8 cellular contexts compared by ENCODE assay signal in genomic region chr19:45405435-45406164, GRCh38. TPM values are rescaled to one million over a fixed set of nuclear protein-coding genes. Genes with fewer than 3 reads are reported as not detected.
A peak's percentile ranks its signal among the peaks of the same experiment; 100 is the strongest.
DNase-seq lines count a peak whose midpoint lies in the region; ATAC-seq and TF ChIP-seq lines count a peak whose summit lies in the region.

No MANE protein-coding gene starts in this region.

- H3K4me3 ChIP-seq in endodermal cell (ENCODE audit: low read length): peak overlapping the region; percentile 91

- H3K27ac Mint-ChIP-seq in endodermal cell: peak overlapping the region; percentile 99

- H3K36me3 Mint-ChIP-seq in endodermal cell (ENCODE audit: low read depth): peaks cover 14% of the 10 kb centered on the region

- no peaks in the 10 kb centered on the region for H3K9me3 Mint-ChIP-seq in endodermal cell

- peaks cover 6% of the 10 kb centered on the region for H3K27me3 Mint-ChIP-seq in endodermal cell (ENCODE audit: insufficient read depth)

- H3K9ac ChIP-seq in endodermal cell (ENCODE audit: extremely low read depth, low read length, poor library complexity, severe bottlenecking): peak overlapping the region; percentile 97

- peaks cover 20% of the 10 kb centered on the region for H3K4me1 Mint-ChIP-seq in endodermal cell

- DNase-seq in COLO668 (lab: John Stamatoyannopoulos, UW; ENCODE audit: unreplicated experiment) (peak; percentile 86), HS-27A (ENCODE audit: low read depth) (peak; percentile 97), NOMO-1 treated with dmso at 0.1 percent for 144 hours (lab: John Stamatoyannopoulos, UW; ENCODE audit: unreplicated experiment) (peak; percentile 77), endodermal cell (peak; percentile 97), midbrain (lab: John Stamatoyannopoulos, UW) (peak; percentile 89)
- DNase-seq in activated CD8-positive, alpha-beta memory T cell treated with anti-CD3 and anti-CD28 coated beads, Interleukin-2, amount 50 U/mL, for 1 hour (ENCODE audit: extremely low read depth): peak; percentile 52
- peak; percentile 66 to 74 for DNase-seq in stimulated activated CD8-positive, alpha-beta memory T cell treated with anti-CD3 and anti-CD28 coated beads, Interleukin-15, amount 100 ng/mL, for 4 hours (ENCODE audit: low read depth in 2 of 2)

- H3K4me1 ChIP-seq in endodermal cell (ENCODE audit: control insufficient read depth, insufficient read depth, low read length): peaks cover 2% of the 10 kb centered on the region

- peak overlapping the region; percentile 86 for H3K4me3 Mint-ChIP-seq in endodermal cell

- 0% methylated on average over 8 to 45 of the region's 45 CpGs for WGBS in endodermal cell (ENCODE audit: insufficient coverage in 1 of 2, insufficient read length in 1 of 2), 2 experiments

- no peaks in the 10 kb centered on the region for H3K27me3 ChIP-seq in endodermal cell (ENCODE audit: control insufficient read depth, insufficient read depth, low read length, poor library complexity, severe bottlenecking)

- ATAC-seq in GM19463 (IDR thresholded peaks at IDR 0.05; ENCODE audit: unreplicated experiment): peak; percentile 44

- no peaks in the 10 kb centered on the region for H3K9me3 ChIP-seq in endodermal cell (ENCODE audit: control insufficient read depth, low read length)

- peaks cover 10% of the 10 kb centered on the region for H3K36me3 ChIP-seq in endodermal cell (ENCODE audit: control insufficient read depth, insufficient read depth, low read length)

- H3K27ac ChIP-seq in endodermal cell (ENCODE audit: low read depth, low read length): peak overlapping the region; percentile 98

- no peak for TF ChIP-seq CTCF in endodermal cell (conservative IDR thresholded peaks at IDR 0.05)

RNA-seq across cellular contexts. Expression of gene PPP1R13L, which starts 0.7 kb away (rescaled TPM):
- total RNA-seq in endodermal cell: 10 to 100 TPM; 17.9 to 26.4 TPM
- 21.8 TPM for polyA plus RNA-seq in endodermal cell (2013, experiment 1 of 2)
- 16.7 TPM for polyA plus RNA-seq in endodermal cell (2013, experiment 2 of 2)

RNA-seq across cellular contexts. Expression of gene POLR1G, which starts 0.8 kb away (rescaled TPM):
- total RNA-seq in endodermal cell: 10 to 100 TPM; 13.2 to 16.0 TPM
- polyA plus RNA-seq in endodermal cell (2013, experiment 1 of 2): 6.8 TPM
- 6.2 TPM for polyA plus RNA-seq in endodermal cell (2013, experiment 2 of 2)

RNA-seq across cellular contexts. Expression of gene ERCC1, which starts 18.1 kb away (rescaled TPM):
- 10 to 100 TPM; 53.5 to 63.6 TPM for total RNA-seq in endodermal cell
- 70.3 TPM for polyA plus RNA-seq in endodermal cell (2013, experiment 1 of 2)
- 66.1 TPM for polyA plus RNA-seq in endodermal cell (2013, experiment 2 of 2)

RNA-seq across cellular contexts. Expression of gene ERCC2, which starts 35.2 kb away (rescaled TPM):
- 100 to 1,000 TPM in 1 of 2 donors, 10 to 100 TPM in 1; 87.9 to 105 TPM for total RNA-seq in endodermal cell
- polyA plus RNA-seq in endodermal cell (2013, experiment 1 of 2): 62.3 TPM
- polyA plus RNA-seq in endodermal cell (2013, experiment 2 of 2): 51.6 TPM

Comparison
In these comparisons a context has a peak if more than half of its experiments do, and no peak if none do; other contexts are left out.
1. Peak in every context shown above with its lines: DNase-seq, ATAC-seq, H3K4me3 ChIP-seq and H3K27ac ChIP-seq.